1 cellular context compared by ENCODE assay signal in the genomic region with DNA sequence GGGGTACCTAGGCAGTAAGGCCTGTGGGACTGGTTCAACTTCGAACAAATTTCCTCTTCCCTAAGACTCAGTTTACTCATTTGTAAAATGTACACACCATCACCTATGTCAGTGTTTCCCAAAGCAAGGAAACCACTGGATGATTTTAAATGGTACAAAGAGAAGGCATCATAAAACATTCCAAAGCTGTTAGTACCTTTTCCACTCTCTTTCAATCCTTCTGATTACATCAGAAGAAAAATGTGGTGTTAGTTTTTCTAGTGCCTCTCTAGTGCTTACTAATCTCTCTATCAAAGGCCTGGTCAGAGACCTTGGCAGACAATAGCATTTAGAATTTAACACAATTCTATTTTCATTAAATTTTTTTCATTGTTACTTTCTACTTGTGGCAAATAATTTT.
TF ChIP-seq lines count a peak whose summit lies in the region.

No MANE protein-coding gene starts in this region.

TF ChIP-seq in IMR-90, 13 proteins besides CTCF, POLR2A, EP300 and RAD21:
- TF ChIP-seq SMC3 (IDR thresholded peaks at IDR 0.05; ENCODE audit: low read depth, low read length) (no peak), CEBPB (IDR thresholded peaks at IDR 0.05; ENCODE audit: low read depth, low read length) (peak; percentile 62)
TF ChIP-seq in IMR-90: peak in this region for 1.
